In genomic region chr9:95822583-95823431, GRCh38 we compare ENCODE assay signal across 9 cellular contexts. TPM values are rescaled to one million over a fixed set of nuclear protein-coding genes. Genes with fewer than 3 reads are reported as not detected.
DNase-seq lines count a peak whose midpoint lies in the region; ATAC-seq, FAIRE-seq and TF ChIP-seq lines count a peak whose summit lies in the region.
"Had no signal": no experiment of that assay in that cellular context is flagged by ENCODE, and none has a peak within 500 bp of the region (broad histone marks: within the 10 kb centered on the region; RNA-seq: fewer than 3 reads in every experiment).

No MANE protein-coding gene starts in this region.

- peaks cover 13% of the 10 kb centered on the region for H3K4me1 ChIP-seq in astrocyte (ENCODE audit: insufficient read depth, low read length)

- intact Hi-C loops in Right ventricle myocardium superior (cut with DNase I): no loop called here

- peak overlapping the region; percentile 92 for H3K27ac Mint-ChIP-seq in astrocyte (ENCODE audit: unreplicated experiment)

- TF ChIP-seq CTCF in astrocyte (IDR thresholded peaks at IDR 0.05; ENCODE audit: insufficient read depth, low read depth, low read length): no peak

- no peak overlapping the region for H3K9ac ChIP-seq in astrocyte (ENCODE audit: low read length)

- peak overlapping the region; percentile 48 for H3K4me2 ChIP-seq in astrocyte (ENCODE audit: low read length)

- no peak overlapping the region for H3K27ac ChIP-seq in astrocyte (ENCODE audit: low read depth, low read length)

- no peaks in the 10 kb centered on the region for H3K9me3 ChIP-seq in astrocyte (ENCODE audit: insufficient read depth, low read depth, low read length)

- H3K27me3 ChIP-seq in astrocyte (ENCODE audit: insufficient read depth, low read length): peaks cover 42% of the 10 kb centered on the region

- ATAC-seq in GM21381 (IDR thresholded peaks at IDR 0.05; ENCODE audit: unreplicated experiment) (peak; percentile 87), HG03558 (IDR thresholded peaks at IDR 0.05; ENCODE audit: extremely low read depth, unreplicated experiment) (peak; percentile 82), Right ventricle myocardium superior (ENCODE audit: poor library complexity) (no peak)
- ATAC-seq: naive thymus-derived CD4-positive, alpha-beta T cell had no signal

- peak; percentile 78 for DNase-seq in GM04504 (ENCODE audit: low read depth)
- DNase-seq in astrocyte (ENCODE audit: low read depth): peak; percentile 98
- DNase-seq in stimulated activated CD8-positive, alpha-beta memory T cell treated with anti-CD3 and anti-CD28 coated beads, Interleukin-15, amount 100 ng/mL, for 48 hours (ENCODE audit: low read depth in 2 of 2): peak; percentile 33 to 37
- no peak for DNase-seq in COLO668 (lab: John Stamatoyannopoulos, UW; ENCODE audit: unreplicated experiment)
- DNase-seq in activated CD4-positive, CD25-positive, alpha-beta regulatory T cell (lab: John Stamatoyannopoulos, UW): no peak
- DNase-seq in Right ventricle myocardium superior: no peak

- no peaks in the 10 kb centered on the region for H3K36me3 ChIP-seq in astrocyte (ENCODE audit: insufficient read depth, low read length)

- no peaks in the 10 kb centered on the region for H3K36me3 Mint-ChIP-seq in astrocyte (ENCODE audit: low read depth, unreplicated experiment)

- H3K79me2 ChIP-seq in astrocyte (ENCODE audit: insufficient read depth, low read length): no peaks in the 10 kb centered on the region

- no peaks in the 10 kb centered on the region for H3K9me3 Mint-ChIP-seq in astrocyte (ENCODE audit: unreplicated experiment)

- peaks cover 28% of the 10 kb centered on the region for H3K4me1 Mint-ChIP-seq in astrocyte (ENCODE audit: low read depth, unreplicated experiment)

- H3K27me3 Mint-ChIP-seq in astrocyte (ENCODE audit: low read depth, unreplicated experiment): peaks cover 10% of the 10 kb centered on the region

- no peak overlapping the region for H2AFZ ChIP-seq in astrocyte (ENCODE audit: low read depth, low read length)

- no peak overlapping the region for H3K4me3 Mint-ChIP-seq in astrocyte (ENCODE audit: unreplicated experiment)

- peak; percentile 55 for FAIRE-seq in astrocyte (lab: Jason Lieb, UNC)

- H4K20me1 ChIP-seq in astrocyte (ENCODE audit: insufficient read depth, low read length): peaks cover 18% of the 10 kb centered on the region

- no peak overlapping the region for H3K4me3 ChIP-seq in astrocyte (ENCODE audit: insufficient read depth, low read depth, low read length)

RNA-seq across cellular contexts. Expression of gene ERCC6L2, which starts 52.7 kb away (rescaled TPM):
- 31.9 and 32.5 TPM in 2 replicates for total RNA-seq in astrocyte
- 20.3 TPM for total RNA-seq in Right ventricle myocardium superior

Comparison
In these comparisons a context has a peak if more than half of its experiments do, and no peak if none do; other contexts are left out.
1. DNase-seq: peak in GM04504 (single experiment), astrocyte (single experiment) and stimulated activated CD8-positive, alpha-beta memory T cell treated with anti-CD3 and anti-CD28 coated beads, Interleukin-15, amount 100 ng/mL, for 48 hours (2 of 2); none in COLO668 (single experiment), activated CD4-positive, CD25-positive, alpha-beta regulatory T cell (0 of 4) and Right ventricle myocardium superior (single experiment).